20 cellular contexts compared by ENCODE assay signal in the genomic region with DNA sequence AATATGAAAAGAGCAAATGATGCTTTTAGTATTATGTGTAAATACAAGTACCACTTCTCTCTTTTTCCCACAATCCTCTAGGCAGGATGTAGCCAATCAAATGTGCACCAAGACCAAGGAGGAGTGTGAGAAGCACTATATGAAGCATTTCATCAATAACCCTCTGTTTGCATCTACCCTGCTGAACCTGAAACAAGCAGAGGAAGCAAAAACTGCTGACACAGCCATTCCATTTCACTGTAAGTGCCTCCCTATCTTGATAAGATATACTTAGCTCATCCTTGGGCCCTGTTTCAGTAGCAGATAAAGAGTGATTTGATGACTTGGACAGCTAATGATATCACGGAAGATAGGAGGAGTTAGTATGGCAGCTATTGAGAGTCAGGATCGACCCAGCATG. TPM values are rescaled to one million over a fixed set of nuclear protein-coding genes. Genes with fewer than 3 reads are reported as not detected.
DNase-seq lines count a peak whose midpoint lies in the region; ATAC-seq and TF ChIP-seq lines count a peak whose summit lies in the region.
"Had no signal": no experiment of that assay in that cellular context is flagged by ENCODE, and none has a peak within 500 bp of the region (broad histone marks: within the 10 kb centered on the region; RNA-seq: fewer than 3 reads in every experiment).

No MANE protein-coding gene starts in this region.

- no peaks in the 10 kb centered on the region for H3K27me3 Mint-ChIP-seq in activated CD4-positive, alpha-beta memory T cell treated with anti-CD3 and anti-CD28 coated beads, Interleukin-2, amount 10 ng/mL, durations not matched to agents 7 days and 5 days
- H3K27me3 Mint-ChIP-seq: CD8-positive, alpha-beta memory T cell had no signal

- H3K79me1 ChIP-seq in mesendoderm (ENCODE audit: low read length), result no peaks in the 10 kb centered on the region

- H3K9ac ChIP-seq in MM.1S (ENCODE audit: low read length) (no peak overlapping the region), mesendoderm (ENCODE audit: low read length) (no peak overlapping the region)

- CTCF ChIA-PET in activated CD4-positive, alpha-beta memory T cell treated with anti-CD3 and anti-CD28 coated beads, Interleukin-2, amount 10 ng/mL, durations not matched to agents 7 days and 5 days (lab: Charles Lee), result interaction anchor here (0.7 to 2.2 kb wide), 2 partner anchors 10 to 67 kb away, joined by 4 to 8 read pairs; no protein-coding TSS in a partner anchor

- H3K18ac ChIP-seq in mesendoderm (ENCODE audit: low read length), result no peak overlapping the region

- H3K9me3 ChIP-seq in MM.1S (replicated peaks; ENCODE audit: insufficient read depth, low read length), result no peaks in the 10 kb centered on the region
- H3K9me3 ChIP-seq: BE2C had no signal

- no peak overlapping the region for H2AFZ ChIP-seq in MM.1S (ENCODE audit: low read length)

- H3K79me2 ChIP-seq in MM.1S (ENCODE audit: low read length) (no peaks in the 10 kb centered on the region), mesendoderm (ENCODE audit: control insufficient read depth, insufficient read depth, low read length) (no peaks in the 10 kb centered on the region)

- ATAC-seq in GM19467 (IDR thresholded peaks at IDR 0.05; ENCODE audit: unreplicated experiment) (no peak), HG02642 (IDR thresholded peaks at IDR 0.05; ENCODE audit: poor library complexity, unreplicated experiment) (no peak)
- ATAC-seq: HCT116, Panc1 had no signal

- no peak overlapping the region for H3K56ac ChIP-seq in mesendoderm (ENCODE audit: low read length)

- no peaks in the 10 kb centered on the region for H4K20me1 ChIP-seq in MM.1S (ENCODE audit: insufficient read depth, low read length)

- H3K9me2 ChIP-seq in MM.1S (replicated peaks; ENCODE audit: insufficient read depth, low read length), result no peaks in the 10 kb centered on the region

- no peak overlapping the region for H2AK5ac ChIP-seq in mesendoderm (ENCODE audit: low read length)

- H3K4me3 Mint-ChIP-seq in activated CD4-positive, alpha-beta memory T cell treated with anti-CD3 and anti-CD28 coated beads, Interleukin-2, amount 10 ng/mL, durations not matched to agents 7 days and 5 days, result no peak overlapping the region
- H3K4me3 Mint-ChIP-seq: CD14-positive monocyte; CD8-positive, alpha-beta memory T cell had no signal

- no peak overlapping the region for H2BK5ac ChIP-seq in mesendoderm (ENCODE audit: low read length)

- peak overlapping the region; percentile 77; the same call in 1 of the 2 replicates for H3K27ac ChIP-seq in MM.1S (ENCODE audit: low read length)
- H3K27ac ChIP-seq in mesendoderm (ENCODE audit: low read depth, low read length), result no peak overlapping the region

- H3K23ac ChIP-seq in mesendoderm (ENCODE audit: low read length), result no peak overlapping the region

- H3K27me3 ChIP-seq in MM.1S (replicated peaks; ENCODE audit: insufficient read depth, low read length) (no peaks in the 10 kb centered on the region), mesendoderm (ENCODE audit: insufficient read depth, low read length, poor library complexity) (no peaks in the 10 kb centered on the region)
- H3K27me3 ChIP-seq: BE2C had no signal

- peaks cover 22% of the 10 kb centered on the region for H3K4me1 Mint-ChIP-seq in activated CD4-positive, alpha-beta memory T cell treated with anti-CD3 and anti-CD28 coated beads, Interleukin-2, amount 10 ng/mL, durations not matched to agents 7 days and 5 days
- H3K4me1 Mint-ChIP-seq: CD14-positive monocyte had no signal

- H2BK120ac ChIP-seq in mesendoderm (ENCODE audit: low read depth, low read length), result no peak overlapping the region

- peaks cover 69% of the 10 kb centered on the region for H3K36me3 Mint-ChIP-seq in activated CD4-positive, alpha-beta memory T cell treated with anti-CD3 and anti-CD28 coated beads, Interleukin-2, amount 10 ng/mL, durations not matched to agents 7 days and 5 days (ENCODE audit: low read depth)

- no CpG with 5 or more reads among the region's 2 CpGs for WGBS in mesendoderm (ENCODE audit: extremely low coverage, insufficient coverage, low lambda C conversion rate)

- H3K9me3 Mint-ChIP-seq in activated CD4-positive, alpha-beta memory T cell treated with anti-CD3 and anti-CD28 coated beads, Interleukin-2, amount 10 ng/mL, durations not matched to agents 7 days and 5 days, result no peaks in the 10 kb centered on the region
- H3K9me3 Mint-ChIP-seq: CD14-positive monocyte; CD8-positive, alpha-beta memory T cell had no signal

- H3F3A ChIP-seq in MM.1S (ENCODE audit: insufficient read depth, low read length), result peaks cover 14% of the 10 kb centered on the region

- H3K4me2 ChIP-seq in MM.1S (ENCODE audit: low read depth, low read length) (peak overlapping the region; percentile 1; the same call in 1 of the 2 replicates), mesendoderm (ENCODE audit: low read length) (no peak overlapping the region)

- peak overlapping the region; percentile 56 for H3K27ac Mint-ChIP-seq in activated CD4-positive, alpha-beta memory T cell treated with anti-CD3 and anti-CD28 coated beads, Interleukin-2, amount 10 ng/mL, durations not matched to agents 7 days and 5 days

- DNase-seq in COLO829 (ENCODE audit: low spot score), result peak; percentile 3
- DNase-seq in MM.1S, result peak; percentile 90
- peak; percentile 18 for DNase-seq in activated CD4-positive, alpha-beta memory T cell treated with anti-CD3 and anti-CD28 coated beads, Interleukin-2, amount 10 ng/mL, durations not matched to agents 7 days and 5 days
- DNase-seq in mesendoderm, result peak; percentile 8
- DNase-seq in NCI-H526 (lab: John Stamatoyannopoulos, UW), result no peak
- DNase-seq: ACHN; BE2C; CD8-positive, alpha-beta memory T cell; DMS153; DND-41; NCI-H1105 treated with DMSO at 0.1 percent for 48 hours; NCI-H2029; NCI-H446; NCI-H69; SHP77 treated with DMSO at 0.1 percent for 48 hours had no signal

- no peak overlapping the region for H4K5ac ChIP-seq in mesendoderm (ENCODE audit: low read length)

- no peak for TF ChIP-seq CTCF in MM.1S (IDR thresholded peaks at IDR 0.05; ENCODE audit: low read length)

- H3K4ac ChIP-seq in mesendoderm (ENCODE audit: low read depth, low read length), result no peak overlapping the region

- H3K36me3 ChIP-seq in MM.1S (replicated peaks; ENCODE audit: insufficient read depth, low read length) (no peaks in the 10 kb centered on the region; the same call in 1 of the 2 replicates), mesendoderm (ENCODE audit: control insufficient read depth, insufficient read depth, low read length) (peaks cover 3% of the 10 kb centered on the region)

- H4K8ac ChIP-seq in mesendoderm (ENCODE audit: low read depth, low read length), result no peak overlapping the region

- POLR2A ChIA-PET in activated CD4-positive, alpha-beta memory T cell treated with anti-CD3 and anti-CD28 coated beads, Interleukin-2, amount 10 ng/mL, durations not matched to agents 7 days and 5 days (lab: Charles Lee), result interaction anchor here (1.1 to 4.1 kb wide), 2 partner anchors 11 to 32 kb away, joined by 3 to 26 read pairs; no protein-coding TSS in a partner anchor

- H3K4me1 ChIP-seq in MM.1S (ENCODE audit: low read length) (peaks cover 22% of the 10 kb centered on the region), mesendoderm (ENCODE audit: control insufficient read depth, low read depth, low read length) (no peaks in the 10 kb centered on the region)
- H3K4me1 ChIP-seq: BE2C had no signal

- no peak overlapping the region for H2BK15ac ChIP-seq in mesendoderm (replicated peaks; ENCODE audit: low read depth)

- H3K4me3 ChIP-seq in MM.1S (ENCODE audit: low read length) (no peak overlapping the region), mesendoderm (ENCODE audit: low read length) (no peak overlapping the region)

RNA-seq across cellular contexts. Expression of a gene that starts 33.7 kb away (rescaled TPM):
- total RNA-seq in activated CD4-positive, alpha-beta memory T cell treated with anti-CD3 and anti-CD28 coated beads, Interleukin-2, amount 10 ng/mL, durations not matched to agents 7 days and 5 days, result 10 to 100 TPM; 42.5 to 43.0 TPM
- polyA plus RNA-seq in mesendoderm (2013, experiment 1 of 2), result 18.4 TPM
- polyA plus RNA-seq in mesendoderm (2013, experiment 2 of 2), result 17.6 TPM

RNA-seq across cellular contexts. Expression of a gene that starts 33.8 kb away (rescaled TPM):
- total RNA-seq in activated CD4-positive, alpha-beta memory T cell treated with anti-CD3 and anti-CD28 coated beads, Interleukin-2, amount 10 ng/mL, durations not matched to agents 7 days and 5 days, result 10 to 100 TPM; 38.6 to 46.3 TPM
- 35.5 TPM for polyA plus RNA-seq in mesendoderm (2013, experiment 1 of 2)
- 34.5 TPM for polyA plus RNA-seq in mesendoderm (2013, experiment 2 of 2)

RNA-seq across cellular contexts. Expression of a gene that starts 49.3 kb away (rescaled TPM):
- total RNA-seq in activated CD4-positive, alpha-beta memory T cell treated with anti-CD3 and anti-CD28 coated beads, Interleukin-2, amount 10 ng/mL, durations not matched to agents 7 days and 5 days, result 10 to 100 TPM; 14.6 to 16.3 TPM
- 15.9 TPM for polyA plus RNA-seq in mesendoderm (2013, experiment 1 of 2)
- 15.9 TPM for polyA plus RNA-seq in mesendoderm (2013, experiment 2 of 2)

Comparison
In these comparisons a context has a peak if more than half of its experiments do, and no peak if none do; other contexts are left out.
1. DNase-seq: peak in COLO829 (single experiment), MM.1S (single experiment), activated CD4-positive, alpha-beta memory T cell treated with anti-CD3 and anti-CD28 coated beads, Interleukin-2, amount 10 ng/mL, durations not matched to agents 7 days and 5 days (single experiment) and mesendoderm (single experiment); none in NCI-H526 (0 of 2).